24 cellular contexts compared by ENCODE assay signal in genomic region chr18:45651269-45651668, GRCh38. TPM values are rescaled to one million over a fixed set of nuclear protein-coding genes. Genes with fewer than 3 reads are reported as not detected.
"Had no signal": no experiment of that assay in that cellular context is flagged by ENCODE, and none has a peak within 500 bp of the region (broad histone marks: within the 10 kb centered on the region; RNA-seq: fewer than 3 reads in every experiment).

No MANE protein-coding gene starts in this region.

- H3K4me1 ChIP-seq: SJCRH30 had no signal

- H3K9ac ChIP-seq: KMS-11 had no signal

- DNase-seq: MV-4-11, NCI-H1048, NCI-H1105, NCI-H1417, NCI-H1436 treated with DMSO at 0.1 percent for 48 hours, NCI-H1694 treated with DMSO at 0.1 percent for 48 hours, NCI-H1930, NCI-H2081, NCI-H2107, NCI-H2227 treated with DMSO at 0.1 percent for 48 hours, NCI-H524, NCI-H69, NCI-H774, PC-3, SHP77, SJCRH30 had no signal

- H3K27ac ChIP-seq: KMS-11, RWPE1, SJCRH30 had no signal

- H3K4me3 ChIP-seq: K562, SJCRH30 had no signal

- H3K9me3 ChIP-seq: SJCRH30 had no signal

- H3K4me2 ChIP-seq: KMS-11 had no signal

- H3K27me3 ChIP-seq: SJCRH30 had no signal

- FAIRE-seq: K562 had no signal

- H3K36me3 ChIP-seq: SJCRH30 had no signal

RNA-seq across cellular contexts. Expression of gene SLC14A2, which starts 36.0 kb away (rescaled TPM):
- total RNA-seq: HT1080, K562, LHCN-M2, MCF 10A, OCI-LY7, PC-3, SJCRH30 had no signal
- polyA plus RNA-seq: IgD-negative memory B cell, K562 had no signal
